Comparison of ENCODE assay signal across 21 cellular contexts in the genomic region with DNA sequence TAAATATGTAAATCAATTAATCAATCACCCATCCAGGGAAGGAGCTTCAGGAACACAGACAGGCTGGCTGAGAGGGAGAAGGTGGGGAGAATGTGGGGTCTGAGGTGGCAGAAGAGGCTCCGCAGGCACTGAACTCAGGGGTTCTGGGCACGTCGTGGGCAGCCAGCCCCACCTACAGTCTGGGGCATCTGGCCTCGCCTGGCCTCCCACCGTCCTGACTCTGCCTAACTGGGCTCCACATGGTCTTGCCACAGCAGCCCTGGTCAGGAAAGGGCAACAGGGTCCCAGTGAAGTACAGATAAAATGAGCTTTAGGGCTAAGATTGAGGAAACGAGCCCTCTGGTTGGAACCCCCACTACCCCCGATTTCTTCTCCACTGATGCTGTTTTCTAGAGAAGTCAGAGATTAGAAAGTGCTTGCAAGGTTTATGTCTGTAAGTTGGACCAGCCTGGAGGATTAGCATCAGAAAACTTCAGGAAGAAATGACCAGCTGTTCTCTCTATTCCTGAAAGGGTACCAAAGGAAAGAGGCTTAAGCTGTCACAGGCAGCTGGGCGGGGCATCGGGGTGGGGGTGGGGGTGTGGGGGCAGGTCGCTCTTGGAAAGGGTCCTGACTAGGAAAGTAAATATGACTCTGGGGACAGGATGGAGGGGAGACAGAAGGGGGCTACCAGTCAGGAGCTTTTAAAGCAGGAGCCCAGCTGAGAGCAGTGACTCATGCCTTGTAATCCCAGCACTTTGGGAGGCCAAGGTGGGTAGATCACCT.
"Had no signal": no experiment of that assay in that cellular context is flagged by ENCODE, and none has a peak within 500 bp of the region (broad histone marks: within the 10 kb centered on the region; RNA-seq: fewer than 3 reads in every experiment).

No MANE protein-coding gene starts in this region.

- H3K4me1 ChIP-seq: colonic mucosa, left lung, psoas muscle, suprapubic skin, transverse colon, vagina had no signal

- H3K27ac Mint-ChIP-seq: activated CD4-positive, alpha-beta memory T cell treated with anti-CD3 and anti-CD28 coated beads for 36 hours; activated naive CD4-positive, alpha-beta T cell treated with anti-CD3 and anti-CD28 coated beads for 36 hours; activated naive CD8-positive, alpha-beta T cell treated with anti-CD3 and anti-CD28 coated beads, Interleukin-2, amount 50 U/mL, for 24 hours; activated T-cell treated with anti-CD3 and anti-CD28 coated beads, Interleukin-2, amount 50 U/mL, for 24 hours; activated T-helper 2 cell treated with anti-CD3 and anti-CD28 coated beads, Interferon-gamma antibody, Interleukin-2, Interleukin-4, amounts not matched to agents 10 μg/mL and 5 μg/mL and 100 μg/mL, durations not matched to agents 14 hours and 24 hours and 36 hours; stimulated activated naive CD8-positive, alpha-beta T cell treated with anti-CD3 and anti-CD28 coated beads, Interleukin-15, amount 100 ng/mL, for 72 hours; T-helper 2 cell treated with Interferon-gamma antibody and Interleukin-4, amounts not matched to agents 5 μg/mL and 100 μg/mL, for 36 hours; WTC11 had no signal

- H3K36me3 Mint-ChIP-seq: activated CD4-positive, alpha-beta memory T cell treated with anti-CD3 and anti-CD28 coated beads for 36 hours; WTC11 had no signal

- H3K36me3 ChIP-seq: brain microvascular endothelial cell, colonic mucosa, left lung, suprapubic skin, transverse colon, vagina had no signal

- H3K27me3 ChIP-seq: brain microvascular endothelial cell, colonic mucosa, vagina had no signal

- ATAC-seq: left lung; psoas muscle; right cardiac atrium; stimulated activated naive CD8-positive, alpha-beta T cell treated with anti-CD3 and anti-CD28 coated beads, Interleukin-15, amount 100 ng/mL, for 72 hours; WTC11 had no signal

- H3K4me3 ChIP-seq: colonic mucosa, left lung, psoas muscle, suprapubic skin, transverse colon, vagina had no signal

- H3K9me3 Mint-ChIP-seq: activated CD4-positive, alpha-beta memory T cell treated with anti-CD3 and anti-CD28 coated beads for 36 hours; activated naive CD4-positive, alpha-beta T cell treated with anti-CD3 and anti-CD28 coated beads for 36 hours; activated naive CD8-positive, alpha-beta T cell treated with anti-CD3 and anti-CD28 coated beads, Interleukin-2, amount 50 U/mL, for 24 hours; activated T-cell treated with anti-CD3 and anti-CD28 coated beads, Interleukin-2, amount 50 U/mL, for 24 hours; activated T-helper 2 cell treated with anti-CD3 and anti-CD28 coated beads, Interferon-gamma antibody, Interleukin-2, Interleukin-4, amounts not matched to agents 10 μg/mL and 5 μg/mL and 100 μg/mL, durations not matched to agents 14 hours and 24 hours and 36 hours; central memory CD8-positive, alpha-beta T cell; stimulated activated naive CD8-positive, alpha-beta T cell treated with anti-CD3 and anti-CD28 coated beads, Interleukin-15, amount 100 ng/mL, for 72 hours; T-helper 2 cell treated with Interferon-gamma antibody and Interleukin-4, amounts not matched to agents 5 μg/mL and 100 μg/mL, for 36 hours; WTC11 had no signal

- DNase-seq: activated CD4-positive, alpha-beta memory T cell treated with anti-CD3 and anti-CD28 coated beads for 36 hours; activated CD4-positive, alpha-beta T cell treated with anti-CD3 and anti-CD28 coated beads for 4 hours; activated naive CD4-positive, alpha-beta T cell treated with anti-CD3 and anti-CD28 coated beads for 36 hours; activated naive CD8-positive, alpha-beta T cell treated with anti-CD3 and anti-CD28 coated beads, Interleukin-2, amount 50 U/mL, for 24 hours; activated T-cell treated with anti-CD3 and anti-CD28 coated beads, Interleukin-2, amount 50 U/mL, for 24 hours; anterior cingulate cortex; brain microvascular endothelial cell; colonic mucosa; erythroblast; left lung; mammary epithelial cell; psoas muscle; right cardiac atrium; stimulated activated naive CD8-positive, alpha-beta T cell treated with anti-CD3 and anti-CD28 coated beads, Interleukin-15, amount 100 ng/mL, for 72 hours; transverse colon had no signal

- H3K9me3 ChIP-seq: colonic mucosa, left lung, psoas muscle, suprapubic skin, transverse colon, vagina had no signal

- H3K4me1 Mint-ChIP-seq: activated naive CD8-positive, alpha-beta T cell treated with anti-CD3 and anti-CD28 coated beads, Interleukin-2, amount 50 U/mL, for 24 hours; central memory CD8-positive, alpha-beta T cell; stimulated activated naive CD8-positive, alpha-beta T cell treated with anti-CD3 and anti-CD28 coated beads, Interleukin-15, amount 100 ng/mL, for 72 hours had no signal

- H3K4me3 Mint-ChIP-seq: activated CD4-positive, alpha-beta memory T cell treated with anti-CD3 and anti-CD28 coated beads for 36 hours; activated naive CD4-positive, alpha-beta T cell treated with anti-CD3 and anti-CD28 coated beads for 36 hours; activated naive CD8-positive, alpha-beta T cell treated with anti-CD3 and anti-CD28 coated beads, Interleukin-2, amount 50 U/mL, for 24 hours; activated T-cell treated with anti-CD3 and anti-CD28 coated beads, Interleukin-2, amount 50 U/mL, for 24 hours; central memory CD8-positive, alpha-beta T cell; stimulated activated naive CD8-positive, alpha-beta T cell treated with anti-CD3 and anti-CD28 coated beads, Interleukin-15, amount 100 ng/mL, for 72 hours; T-helper 2 cell treated with Interferon-gamma antibody and Interleukin-4, amounts not matched to agents 5 μg/mL and 100 μg/mL, for 36 hours; WTC11 had no signal

- H3K27ac ChIP-seq: brain microvascular endothelial cell, colonic mucosa, left lung, psoas muscle, suprapubic skin, transverse colon, vagina had no signal
